ENCODE assay signal across 8 cellular contexts in genomic region chr4:54330896-54331295, GRCh38.
"Had no signal": no experiment of that assay in that cellular context is flagged by ENCODE, and none has a peak within 500 bp of the region (broad histone marks: within the 10 kb centered on the region; RNA-seq: fewer than 3 reads in every experiment).

No MANE protein-coding gene starts in this region.

- H3K4me3 ChIP-seq: GM23248 had no signal

- H2AFZ ChIP-seq: GM23248 had no signal

- H3K4me2 ChIP-seq: KMS-11 had no signal

- H3K9ac ChIP-seq: GM23248, KMS-11 had no signal

- H3K4me3 Mint-ChIP-seq: H9 had no signal

- DNase-seq: GM23248, H9, HCEC 1CT, KBM-7 had no signal

- FAIRE-seq: H1, H54, HTR-8/SVneo had no signal

- H3K27ac ChIP-seq: GM23248, KMS-11 had no signal
